Comparison of ENCODE assay signal across 10 cellular contexts in the genomic region with DNA sequence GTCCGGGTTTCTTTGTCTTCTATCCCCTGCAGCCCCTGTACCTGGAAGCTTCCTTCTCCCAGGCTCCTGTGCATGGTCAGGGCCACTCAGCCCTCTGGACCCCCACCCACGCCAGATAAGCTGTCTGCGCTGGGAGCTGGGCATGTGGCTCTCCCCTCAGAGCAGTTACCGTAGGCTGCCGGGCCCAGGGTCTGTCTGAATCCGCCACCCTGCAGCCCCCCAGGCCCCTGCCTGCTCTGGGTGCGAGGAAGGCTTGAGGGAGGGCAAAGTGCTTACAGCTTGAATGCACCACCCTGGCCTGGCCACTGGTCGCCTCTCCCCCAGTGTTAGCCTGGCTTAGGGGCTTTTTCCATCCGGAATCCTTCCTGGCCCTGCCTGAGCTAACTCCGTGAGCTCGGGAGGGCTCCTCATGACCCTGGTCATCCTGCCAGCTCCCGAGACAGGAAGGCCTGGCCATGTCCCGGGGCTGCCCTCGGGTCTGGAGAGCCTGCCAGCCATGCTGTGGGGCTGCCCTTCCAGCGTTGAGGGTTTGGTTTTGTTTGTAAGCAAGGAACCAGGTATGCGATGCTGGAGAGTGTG.
"Had no signal": no experiment of that assay in that cellular context is flagged by ENCODE, and none has a peak within 500 bp of the region (broad histone marks: within the 10 kb centered on the region; RNA-seq: fewer than 3 reads in every experiment).

No MANE protein-coding gene starts in this region.

- H3K4me3 Mint-ChIP-seq: activated T-cell treated with anti-CD3 and anti-CD28 coated beads, Interleukin-2, amount 50 U/mL, for 4 hours; stimulated activated naive B cell treated with anti-CD40 and anti-IgM and Interleukin-4, amounts not matched to agents 10 μg/mL and 1 μg/mL and 100 μg/mL, for 72 hours; T-helper 2 cell treated with Interferon-gamma antibody and Interleukin-4, amounts not matched to agents 5 μg/mL and 100 μg/mL, for 36 hours had no signal

- H3K9me3 Mint-ChIP-seq: activated T-cell treated with anti-CD3 and anti-CD28 coated beads, Interleukin-2, amount 50 U/mL, for 4 hours; stimulated activated naive B cell treated with anti-CD40 and anti-IgM and Interleukin-4, amounts not matched to agents 10 μg/mL and 1 μg/mL and 100 μg/mL, for 72 hours had no signal

- ATAC-seq: activated T-cell treated with anti-CD3 and anti-CD28 coated beads, Interleukin-2, amount 50 U/mL, for 4 hours; gastroesophageal sphincter; stimulated activated naive B cell treated with anti-CD40 and anti-IgM and Interleukin-4, amounts not matched to agents 10 μg/mL and 1 μg/mL and 100 μg/mL, for 72 hours had no signal

- H3K36me3 ChIP-seq: gastroesophageal sphincter had no signal

- H3K9me3 ChIP-seq: gastroesophageal sphincter had no signal

- DNase-seq: activated gamma-delta T cell treated with Interleukin-2 at 50 U/mL for 16 hours; activated T-cell treated with anti-CD3 and anti-CD28 coated beads, Interleukin-2, amount 50 U/mL, for 4 hours; effector CD8-positive, alpha-beta T cell; kidney; posterior cingulate gyrus; small intestine; stimulated activated naive B cell treated with anti-CD40 and anti-IgM and Interleukin-4, amounts not matched to agents 10 μg/mL and 1 μg/mL and 100 μg/mL, for 72 hours had no signal

- FAIRE-seq: colon, kidney, small intestine had no signal

- H3K27me3 Mint-ChIP-seq: stimulated activated naive B cell treated with anti-CD40 and anti-IgM and Interleukin-4, amounts not matched to agents 10 μg/mL and 1 μg/mL and 100 μg/mL, for 72 hours had no signal

- H3K4me3 ChIP-seq: gastroesophageal sphincter had no signal

- H3K27me3 ChIP-seq: gastroesophageal sphincter had no signal
